In the genomic region with DNA sequence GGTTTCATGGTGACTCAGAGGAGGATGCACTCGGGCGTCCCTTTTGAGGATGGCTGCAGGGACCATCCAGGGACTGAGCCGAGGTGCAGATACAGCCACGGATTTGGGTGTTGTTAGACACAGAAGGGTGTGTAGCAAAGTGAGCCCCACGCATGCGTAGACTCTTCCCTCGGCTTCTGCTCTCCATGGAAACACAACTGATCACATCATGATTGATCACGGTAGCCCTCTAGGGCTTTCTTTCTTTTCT, we compare ENCODE assay signal across 8 cellular contexts. TPM values are rescaled to one million over a fixed set of nuclear protein-coding genes. Genes with fewer than 3 reads are reported as not detected.
DNase-seq lines count a peak whose midpoint lies in the region; TF ChIP-seq lines count a peak whose summit lies in the region.

No MANE protein-coding gene starts in this region.

- no peaks in the 10 kb centered on the region for H3K9me3 Mint-ChIP-seq in HFFc6

- H3K27me3 Mint-ChIP-seq in HFFc6 (ENCODE audit: insufficient read depth) = peaks cover 19% of the 10 kb centered on the region

- no peak overlapping the region for H3K27ac ChIP-seq in stomach smooth muscle (ENCODE audit: low read length)
- H3K27ac ChIP-seq in uterus = no peak overlapping the region

- H3K4me3 Mint-ChIP-seq in HFFc6 = peak overlapping the region; percentile 95

- H3K36me3 Mint-ChIP-seq in HFFc6 (ENCODE audit: low read depth) = peaks cover 8% of the 10 kb centered on the region

- H3K4me3 ChIP-seq in NT2/D1 (ENCODE audit: insufficient read length, low read depth) (peak overlapping the region; percentile 61), stomach smooth muscle (ENCODE audit: low read length in 2 of 2) (peak overlapping the region; percentile 45 to 68), uterus (peak overlapping the region in 1 of 2 donors; percentile 29)

- DNase-seq in D341Med (ENCODE audit: low spot score) (peak; percentile 22), HFFc6 (peak; percentile 59), NT2/D1 (ENCODE audit: low read depth, low spot score) (no peak), astrocyte of the hippocampus (ENCODE audit: low read depth, low spot score) (peak; percentile 69), kidney glomerular epithelial cell (lab: John Stamatoyannopoulos, UW) (peak; percentile 76), uterus (no peak)
- DNase-seq in NK-92 treated with Interleukin-12 subunit alpha and Interleukin-12 subunit beta, amount 100 ng/mL, for 24 hours (lab: John Stamatoyannopoulos, UW) = no peak

- H3K36me3 ChIP-seq in NT2/D1 (ENCODE audit: insufficient read depth, insufficient read length, low read length) (no peaks in the 10 kb centered on the region), stomach smooth muscle (ENCODE audit: control insufficient read depth in 2 of 2, insufficient read depth in 2 of 2, low read length in 2 of 2) (no peaks in the 10 kb centered on the region), uterus (no peaks in the 10 kb centered on the region)

- H3K9ac ChIP-seq in NT2/D1 (ENCODE audit: insufficient read length, low read depth) (no peak overlapping the region), stomach smooth muscle (ENCODE audit: low read length in 2 of 2) (no peak overlapping the region)

- H3K4me1 ChIP-seq in NT2/D1 (ENCODE audit: insufficient read depth, insufficient read length) (peaks cover 2% of the 10 kb centered on the region), stomach smooth muscle (ENCODE audit: control insufficient read depth, insufficient read depth, low read length) (peaks cover 18% of the 10 kb centered on the region), uterus (peaks cover 0 to 11% of the 10 kb centered on the region in 2 donors)

- H3K9me3 ChIP-seq in NT2/D1 (ENCODE audit: insufficient read depth, low read length) = no peaks in the 10 kb centered on the region
- H3K9me3 ChIP-seq in stomach smooth muscle (ENCODE audit: control insufficient read depth in 2 of 2, low read length in 2 of 2) = no peaks in the 10 kb centered on the region
- H3K9me3 ChIP-seq in uterus = no peaks in the 10 kb centered on the region

- no peak for TF ChIP-seq POLR2A in uterus (IDR thresholded peaks at IDR 0.05)

- no peak for TF ChIP-seq CTCF in HFFc6 (IDR thresholded peaks at IDR 0.05)
- no peak for TF ChIP-seq CTCF in uterus (IDR thresholded peaks at IDR 0.05)

- peaks cover 39% of the 10 kb centered on the region for H3K4me1 Mint-ChIP-seq in HFFc6 (ENCODE audit: low read depth)

- intact Hi-C loops in uterus (cut with DNase I; ENCODE audit: low total_unique reads) = no loop called here

- peak overlapping the region; percentile 96 for H3K27ac Mint-ChIP-seq in HFFc6

- H3K27me3 ChIP-seq in NT2/D1 (ENCODE audit: insufficient read depth, insufficient read length) (peaks cover 79% of the 10 kb centered on the region), stomach smooth muscle (ENCODE audit: control insufficient read depth in 1 of 2, insufficient read depth in 2 of 2, low read length in 2 of 2) (peaks cover 46 to 57% of the 10 kb centered on the region in 2 donors), uterus (peaks cover 20 to 25% of the 10 kb centered on the region in 2 donors)

RNA-seq across cellular contexts. Expression of gene ULBP1, which starts 0.6 kb away (rescaled TPM):
- total RNA-seq in HFFc6 (2021; fragmentation: NEBNext Ultra II Directional; extraction: Animal tissue kit (Norgen Biotek cat#: 25700)) = 10 to 100 TPM in 2 of 6 experiments, 1 to 10 TPM in 4; 8.6 to 12.7 (median 9.8) TPM
- total RNA-seq in uterus = not detected

RNA-seq across cellular contexts. Expression of gene ULBP2, which starts 21.3 kb away (rescaled TPM):
- total RNA-seq in HFFc6 (2021; fragmentation: NEBNext Ultra II Directional; extraction: Animal tissue kit (Norgen Biotek cat#: 25700)) = 10 to 100 TPM; 16.2 to 23.2 (median 19.4) TPM
- under 1 TPM in 2 of 4 donors, not detected in 2; 0.21 to 0.34 TPM for total RNA-seq in uterus

RNA-seq across cellular contexts. Expression of gene RAET1G, which starts 40.2 kb away (rescaled TPM):
- 1 to 10 TPM in 2 of 6 experiments, under 1 TPM in 4; 0.64 to 1.1 (median 0.83) TPM for total RNA-seq in HFFc6 (2021; fragmentation: NEBNext Ultra II Directional; extraction: Animal tissue kit (Norgen Biotek cat#: 25700))
- 1 to 10 TPM in 1 of 4 donors, not detected in 3; 1.4 TPM for total RNA-seq in uterus

Comparison
In these comparisons a context has a peak if more than half of its experiments do, and no peak if none do; other contexts are left out.
1. DNase-seq: peak in D341Med (single experiment), HFFc6 (single experiment), astrocyte of the hippocampus (single experiment) and kidney glomerular epithelial cell (single experiment); none in NT2/D1 (single experiment), NK-92 treated with Interleukin-12 subunit alpha and Interleukin-12 subunit beta, amount 100 ng/mL, for 24 hours (single experiment) and uterus (0 of 2).
2. RNA of gene ULBP1, which starts 0.6 kb away (total RNA-seq): 8.6 to 12.7 TPM in HFFc6; not detected in uterus; every median in the first group is over 4 times any median in the second.
3. RNA of gene ULBP2, which starts 21.3 kb away (total RNA-seq): 16.2 to 23.2 TPM in HFFc6; 0.21 to 0.34 TPM in uterus; every median in the first group is over 10 times any median in the second.